In genomic region chr5:126103872-126104271, GRCh38 we compare ENCODE assay signal across 19 cellular contexts.
"Had no signal": no experiment of that assay in that cellular context is flagged by ENCODE, and none has a peak within 500 bp of the region (broad histone marks: within the 10 kb centered on the region; RNA-seq: fewer than 3 reads in every experiment).

No MANE protein-coding gene starts in this region.

- H3K4me1 Mint-ChIP-seq: naive thymus-derived CD8-positive, alpha-beta T cell had no signal

- H3K4me3 Mint-ChIP-seq: naive thymus-derived CD8-positive, alpha-beta T cell; neural crest cell had no signal

- H3K27ac ChIP-seq: heart left ventricle, ovary, stomach, thoracic aorta, transverse colon had no signal

- ATAC-seq: esophagus mucosa; heart left ventricle; left lobe of liver; mucosa of descending colon; naive thymus-derived CD8-positive, alpha-beta T cell; right cardiac atrium had no signal

- DNase-seq: effector memory CD4-positive, alpha-beta T cell; heart left ventricle; hypothalamus; mucosa of descending colon; naive thymus-derived CD8-positive, alpha-beta T cell; nucleus accumbens; ovary; right cardiac atrium; small intestine; stimulated activated CD4-positive, alpha-beta T cell treated with anti-CD3 and anti-CD28 coated beads, Interleukin-12 subunit alpha, Interleukin-12 subunit beta, amount 100 ng/mL, for 4 hours; stimulated activated naive CD4-positive, alpha-beta T cell; stomach; substantia nigra; transverse colon had no signal

- H3K36me3 ChIP-seq: heart left ventricle, ovary, stomach, thoracic aorta, transverse colon had no signal

- H3K27me3 ChIP-seq: heart left ventricle, ovary, stomach, transverse colon had no signal

- H3K4me1 ChIP-seq: heart left ventricle, stomach, transverse colon had no signal

- H3K27me3 Mint-ChIP-seq: naive thymus-derived CD8-positive, alpha-beta T cell; progenitor cell of endocrine pancreas had no signal

- H3K4me3 ChIP-seq: heart left ventricle, mucosa of descending colon, ovary, stomach, thoracic aorta, transverse colon had no signal

- H3K27ac Mint-ChIP-seq: naive thymus-derived CD8-positive, alpha-beta T cell; progenitor cell of endocrine pancreas had no signal
